In the genomic region with DNA sequence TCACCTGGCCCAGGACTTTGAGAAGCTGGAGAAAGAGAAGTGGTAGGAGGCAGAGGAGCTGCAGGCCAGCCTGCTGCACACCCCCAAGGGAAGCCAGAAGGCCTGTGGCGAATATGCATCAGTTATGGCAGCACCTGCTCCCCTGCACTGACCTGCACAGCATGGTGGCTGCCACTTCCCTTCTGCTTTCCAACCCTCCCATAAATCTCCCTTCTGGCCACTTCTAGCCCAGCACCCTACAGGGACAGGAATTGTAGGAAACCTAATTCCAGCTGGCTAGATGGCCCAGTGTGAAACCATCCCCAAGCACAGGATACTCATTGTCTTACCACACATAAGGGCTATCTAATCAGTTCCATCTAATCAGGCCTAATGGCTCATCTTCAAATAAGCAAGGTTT, we compare ENCODE assay signal across 24 cellular contexts.
"Had no signal": no experiment of that assay in that cellular context is flagged by ENCODE, and none has a peak within 500 bp of the region (broad histone marks: within the 10 kb centered on the region; RNA-seq: fewer than 3 reads in every experiment).

No MANE protein-coding gene starts in this region.

- DNase-seq: activated CD4-positive, alpha-beta T cell treated with anti-CD3 and anti-CD28 coated beads for 36 hours; activated CD4-positive, alpha-beta T cell treated with anti-CD3 and anti-CD28 coated beads, Interleukin-2, amount 50 U/mL, for 4 hours; activated CD8-positive, alpha-beta memory T cell treated with anti-CD3 and anti-CD28 coated beads for 24 hours; activated CD8-positive, alpha-beta memory T cell treated with anti-CD3 and anti-CD28 coated beads, Interleukin-2, amount 50 U/mL, for 4 hours; activated T-cell treated with anti-CD3 and anti-CD28 coated beads, Interleukin-2, amount 50 U/mL, for 24 hours; aorta; effector CD8-positive, alpha-beta T cell; foreskin keratinocyte; kidney glomerular epithelial cell; left lung; occipital lobe; right lobe of liver; stimulated activated CD8-positive, alpha-beta memory T cell treated with anti-CD3 and anti-CD28 coated beads, Interleukin-4, amount 100 ng/mL, for 48 hours; stimulated activated naive CD4-positive, alpha-beta T cell treated with Interleukin-2 at 50 U/mL for 16 hours; T-helper 9 cell; upper lobe of left lung had no signal

- H3K9me3 ChIP-seq: left lung, right lobe of liver, thoracic aorta, upper lobe of left lung had no signal

- H3K27ac Mint-ChIP-seq: activated CD4-positive, alpha-beta T cell treated with anti-CD3 and anti-CD28 coated beads for 36 hours; activated naive CD4-positive, alpha-beta T cell treated with anti-CD3 and anti-CD28 coated beads, Interleukin-2, amount 50 U/mL, for 72 hours; activated T-cell treated with anti-CD3 and anti-CD28 coated beads, Interleukin-2, amount 50 U/mL, for 24 hours; activated T-helper 17 cell treated with anti-CD3 and anti-CD28 coated beads, Interleukin-2, amount 50 U/mL, for 72 hours; brain; dendritic cell treated with granulocyte-macrophage colony-stimulating factor and Interleukin-4, amounts not matched to agents 40 ng/mL and 50 ng/mL, for 4 days; mesothelial cell of epicardium; nephron had no signal

- H3K4me3 ChIP-seq: left lung, right lobe of liver, skin epidermis, thoracic aorta, upper lobe of left lung had no signal

- H3K27me3 Mint-ChIP-seq: activated CD4-positive, alpha-beta T cell treated with anti-CD3 and anti-CD28 coated beads for 36 hours; activated T-cell treated with anti-CD3 and anti-CD28 coated beads, Interleukin-2, amount 50 U/mL, for 24 hours; activated T-helper 17 cell treated with anti-CD3 and anti-CD28 coated beads, Interleukin-2, amount 50 U/mL, for 72 hours; dendritic cell treated with granulocyte-macrophage colony-stimulating factor and Interleukin-4, amounts not matched to agents 40 ng/mL and 50 ng/mL, for 4 days had no signal

- H3K27ac ChIP-seq: foreskin keratinocyte, left lung, right lobe of liver, skin epidermis, thoracic aorta, upper lobe of left lung had no signal

- H3K4me1 Mint-ChIP-seq: activated CD4-positive, alpha-beta T cell treated with anti-CD3 and anti-CD28 coated beads for 36 hours; activated T-helper 17 cell treated with anti-CD3 and anti-CD28 coated beads, Interleukin-2, amount 50 U/mL, for 72 hours; brain; mesothelial cell of epicardium; nephron had no signal

- H3K9me3 Mint-ChIP-seq: activated naive CD4-positive, alpha-beta T cell treated with anti-CD3 and anti-CD28 coated beads, Interleukin-2, amount 50 U/mL, for 72 hours; activated T-cell treated with anti-CD3 and anti-CD28 coated beads, Interleukin-2, amount 50 U/mL, for 24 hours; activated T-helper 17 cell treated with anti-CD3 and anti-CD28 coated beads, Interleukin-2, amount 50 U/mL, for 72 hours; brain; dendritic cell treated with granulocyte-macrophage colony-stimulating factor and Interleukin-4, amounts not matched to agents 40 ng/mL and 50 ng/mL, for 4 days; nephron had no signal

- H3K36me3 Mint-ChIP-seq: activated naive CD4-positive, alpha-beta T cell treated with anti-CD3 and anti-CD28 coated beads, Interleukin-2, amount 50 U/mL, for 72 hours; brain; mesothelial cell of epicardium had no signal

- H3K4me1 ChIP-seq: foreskin keratinocyte, left lung, right lobe of liver, upper lobe of left lung had no signal

- H3K4me3 Mint-ChIP-seq: activated CD4-positive, alpha-beta T cell treated with anti-CD3 and anti-CD28 coated beads for 36 hours; activated T-cell treated with anti-CD3 and anti-CD28 coated beads, Interleukin-2, amount 50 U/mL, for 24 hours; activated T-helper 17 cell treated with anti-CD3 and anti-CD28 coated beads, Interleukin-2, amount 50 U/mL, for 72 hours; brain; dendritic cell treated with granulocyte-macrophage colony-stimulating factor and Interleukin-4, amounts not matched to agents 40 ng/mL and 50 ng/mL, for 4 days; mesothelial cell of epicardium; nephron had no signal

- H3K36me3 ChIP-seq: left lung, right lobe of liver, thoracic aorta, upper lobe of left lung had no signal

- H3K27me3 ChIP-seq: foreskin keratinocyte, left lung, right lobe of liver, upper lobe of left lung had no signal

- ATAC-seq: activated CD4-positive, alpha-beta T cell treated with anti-CD3 and anti-CD28 coated beads for 36 hours; activated naive CD4-positive, alpha-beta T cell treated with anti-CD3 and anti-CD28 coated beads, Interleukin-2, amount 50 U/mL, for 72 hours; activated T-helper 17 cell treated with anti-CD3 and anti-CD28 coated beads, Interleukin-2, amount 50 U/mL, for 72 hours; foreskin keratinocyte; left lung; right lobe of liver had no signal
